Comparison of ENCODE assay signal across 29 cellular contexts in the genomic region with DNA sequence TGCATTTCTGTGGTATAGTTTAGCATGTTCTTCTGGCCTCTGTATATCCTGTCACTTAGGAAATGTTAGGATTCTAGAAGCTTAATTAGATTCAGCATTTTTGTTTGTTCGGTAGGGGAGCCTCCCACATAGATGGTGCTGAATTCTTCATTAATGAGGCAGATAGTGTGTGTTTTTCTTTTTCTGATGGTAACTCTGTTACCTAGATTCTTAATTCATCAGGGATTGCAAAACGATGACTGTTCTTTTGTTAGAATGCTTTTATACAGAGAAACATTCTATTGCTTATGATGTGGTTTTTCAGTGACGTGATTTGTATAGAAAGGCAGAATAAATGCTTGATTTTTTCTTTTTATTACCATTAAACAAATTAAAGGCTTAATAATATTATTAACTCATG. TPM values are rescaled to one million over a fixed set of nuclear protein-coding genes. Genes with fewer than 3 reads are reported as not detected.
DNase-seq lines count a peak whose midpoint lies in the region; ATAC-seq and TF ChIP-seq lines count a peak whose summit lies in the region.
"Had no signal": no experiment of that assay in that cellular context is flagged by ENCODE, and none has a peak within 500 bp of the region (broad histone marks: within the 10 kb centered on the region; RNA-seq: fewer than 3 reads in every experiment).

No MANE protein-coding gene starts in this region.

- H3K9me3 ChIP-seq in breast epithelium (peaks cover 13 to 17% of the 10 kb centered on the region in 2 donors), adipocyte (ENCODE audit: control insufficient read depth, low read length) (peaks cover 22% of the 10 kb centered on the region), smooth muscle cell (replicated peaks; ENCODE audit: low read depth) (peaks cover 9% of the 10 kb centered on the region)
- H3K9me3 ChIP-seq: pancreas, testis had no signal

- H3K27ac Mint-ChIP-seq in MCF 10A (ENCODE audit: low read depth, unreplicated experiment), result peak overlapping the region; percentile 35
- no peak overlapping the region for H3K27ac Mint-ChIP-seq in T-cell
- H3K27ac Mint-ChIP-seq: activated B cell treated with CpG ODN at 0.5 μM for 24 hours; T-helper 2 cell treated with Interferon-gamma antibody and Interleukin-4, amounts not matched to agents 5 μg/mL and 100 μg/mL, for 36 hours had no signal

- TF ChIP-seq POLR2A in breast epithelium (IDR thresholded peaks at IDR 0.05), result no peak

- peak overlapping the region; percentile 30 for H3K4me2 ChIP-seq in smooth muscle cell
- H3K4me2 ChIP-seq: KMS-11, SK-N-SH had no signal

- TF ChIP-seq CTCF in MCF 10A (IDR thresholded peaks at IDR 0.05; ENCODE audit: unreplicated experiment), result no peak
- TF ChIP-seq CTCF in breast epithelium (IDR thresholded peaks at IDR 0.05), result no peak
- TF ChIP-seq CTCF in fibroblast of mammary gland (conservative IDR thresholded peaks at IDR 0.05; ENCODE audit: control insufficient read depth, insufficient read depth, low read depth, low read length), result no peak
- no peak for TF ChIP-seq CTCF in smooth muscle cell (IDR thresholded peaks at IDR 0.05; ENCODE audit: borderline replicate concordance, insufficient read depth, poor library complexity, severe bottlenecking)

- 42% methylated on average over 3 of the region's 3 CpGs for WGBS in smooth muscle cell (ENCODE audit: low lambda C conversion rate)

- POLR2A ChIA-PET in MCF 10A (lab: Yijun Ruan, JAX), result interaction anchor here (0.7 kb wide), 1 partner anchor 600 kb away, joined by 3 read pairs; a partner anchor contains a TSS
- POLR2A ChIA-PET in T-cell (lab: Charles Lee), result no interaction called here

- ATAC-seq in HG03342 (IDR thresholded peaks at IDR 0.05; ENCODE audit: unreplicated experiment) (no peak), T-cell (replicated peaks in 1 of 4) (no peak)
- ATAC-seq: body of pancreas; naive thymus-derived CD8-positive, alpha-beta T cell; pancreas had no signal

- H3K4me3 ChIP-seq in breast epithelium (no peak overlapping the region), adipocyte (ENCODE audit: low read length) (no peak overlapping the region), fibroblast of mammary gland (ENCODE audit: control insufficient read depth, low read depth, low read length) (no peak overlapping the region), smooth muscle cell (no peak overlapping the region)
- H3K4me3 ChIP-seq: body of pancreas, pancreas, sigmoid colon, testis had no signal

- H3K27ac ChIP-seq in breast epithelium, result no peak overlapping the region
- H3K27ac ChIP-seq in smooth muscle cell (ENCODE audit: low read depth), result peak overlapping the region; percentile 57
- H3K27ac ChIP-seq: body of pancreas, KMS-11, pancreas, sigmoid colon, testis had no signal

- H3K9me3 Mint-ChIP-seq in MCF 10A (ENCODE audit: unreplicated experiment) (peaks cover 18% of the 10 kb centered on the region), T-cell (peaks cover 3 to 23% (median 20%) of the 10 kb centered on the region in 3 donors)

- peaks cover 69% of the 10 kb centered on the region for H3K79me2 ChIP-seq in smooth muscle cell (ENCODE audit: low read depth)

- H3K4me1 ChIP-seq in breast epithelium (peaks cover 5 to 7% of the 10 kb centered on the region in 2 donors), adipocyte (ENCODE audit: control insufficient read depth, insufficient read depth, low read length) (peaks cover 18% of the 10 kb centered on the region), smooth muscle cell (ENCODE audit: low read depth) (peaks cover 4% of the 10 kb centered on the region)

- BruUV-seq in MCF 10A (replicated peaks; lab: Mats Ljungman, UMichigan), result no TSS peak

- H3K36me3 ChIP-seq in breast epithelium (no peaks in the 10 kb centered on the region), adipocyte (ENCODE audit: control insufficient read depth, insufficient read depth, low read length, severe bottlenecking) (peaks cover 3% of the 10 kb centered on the region), smooth muscle cell (ENCODE audit: low read depth) (peaks cover 8% of the 10 kb centered on the region)
- H3K36me3 ChIP-seq: pancreas had no signal

- no peak overlapping the region for H3K9ac ChIP-seq in adipocyte (ENCODE audit: low read length)
- no peak overlapping the region for H3K9ac ChIP-seq in smooth muscle cell (ENCODE audit: low read depth)
- H3K9ac ChIP-seq: KMS-11, SK-N-SH had no signal

- CTCF ChIA-PET in MCF 10A (lab: Yijun Ruan, JAX), result interaction anchor here (0.8 kb wide), 1 partner anchor 1549 kb away, joined by 3 read pairs; no protein-coding TSS in a partner anchor
- CTCF ChIA-PET in T-cell (lab: Charles Lee), result interaction anchor here in 1 of 2 donors (0.7 kb wide), 1 partner anchor 16 kb away, joined by 4 read pairs; no protein-coding TSS in a partner anchor

- no peaks in the 10 kb centered on the region for H4K20me1 ChIP-seq in smooth muscle cell (ENCODE audit: low read depth)

- intact Hi-C loops in MCF 10A (cut with micrococcal nuclease), result no loop called here
- intact Hi-C loops in breast epithelium (cut with DNase I; ENCODE audit: low total_unique reads), result no loop called here

- H3K27me3 Mint-ChIP-seq in MCF 10A (ENCODE audit: insufficient read depth, unreplicated experiment) (no peaks in the 10 kb centered on the region), T-cell (no peaks in the 10 kb centered on the region)
- H3K27me3 Mint-ChIP-seq: activated B cell treated with CpG ODN at 0.5 μM for 24 hours; naive thymus-derived CD8-positive, alpha-beta T cell had no signal

- DNase-seq in MCF 10A (ENCODE audit: unreplicated experiment) (no peak), breast epithelium (ENCODE audit: low spot score in 2 of 2) (no peak), adipocyte (ENCODE audit: low read depth) (peak; percentile 52), fibroblast of mammary gland (ENCODE audit: low read depth) (peak; percentile 64), smooth muscle cell (lab: John Stamatoyannopoulos, UW; ENCODE audit: unreplicated experiment) (no peak), dermis blood vessel endothelial cell (no peak), T-cell (no peak)
- DNase-seq: ACHN; activated B cell treated with CpG ODN at 0.5 μM for 24 hours; activated CD4-positive, alpha-beta T cell treated with anti-CD3 and anti-CD28 coated beads, Interleukin-2, amount 50 U/mL, for 48 hours; activated naive CD4-positive, alpha-beta T cell; activated T-cell treated with anti-CD3 and anti-CD28 coated beads for 4 hours; body of pancreas; DMS79 treated with DMSO at 0.1 percent for 48 hours; H7; naive thymus-derived CD8-positive, alpha-beta T cell; NCI-H1048; NCI-H2029; NCI-H510A; pancreas; SK-N-SH; testis had no signal

- H3F3A ChIP-seq in smooth muscle cell (ENCODE audit: low read depth), result peaks cover 15% of the 10 kb centered on the region

- no peak overlapping the region for H2AFZ ChIP-seq in smooth muscle cell (ENCODE audit: low read depth)

- H3K4me1 Mint-ChIP-seq in MCF 10A (ENCODE audit: insufficient read depth, unreplicated experiment) (peaks cover 4% of the 10 kb centered on the region), T-cell (peaks cover 52 to 55% (median 54%) of the 10 kb centered on the region in 3 donors)

- peaks cover 23% of the 10 kb centered on the region for H3K36me3 Mint-ChIP-seq in MCF 10A (ENCODE audit: insufficient read depth, unreplicated experiment)
- H3K36me3 Mint-ChIP-seq in T-cell, result peaks cover 44% of the 10 kb centered on the region

- H3K4me3 Mint-ChIP-seq in MCF 10A (ENCODE audit: unreplicated experiment), result no peak overlapping the region
- H3K4me3 Mint-ChIP-seq in T-cell, result no peak overlapping the region
- H3K4me3 Mint-ChIP-seq: activated B cell treated with CpG ODN at 0.5 μM for 24 hours; T-helper 2 cell treated with Interferon-gamma antibody and Interleukin-4, amounts not matched to agents 5 μg/mL and 100 μg/mL, for 36 hours had no signal

- H3K27me3 ChIP-seq in breast epithelium (no peaks in the 10 kb centered on the region), adipocyte (replicated peaks; ENCODE audit: control insufficient read depth, insufficient read depth, low read length) (no peaks in the 10 kb centered on the region), smooth muscle cell (ENCODE audit: low read depth) (no peaks in the 10 kb centered on the region)
- H3K27me3 ChIP-seq: body of pancreas, pancreas, sigmoid colon, testis had no signal

RNA-seq across cellular contexts. Expression of a gene that starts 19.0 kb away (rescaled TPM):
- total RNA-seq in MCF 10A (2022) (38.2 and 41.5 TPM in 2 replicates), breast epithelium (10 to 100 TPM; 21.9 to 45.4 (median 32.4) TPM), smooth muscle cell (19.5 and 19.9 TPM in 2 replicates), dermis blood vessel endothelial cell (23.5 and 36.4 TPM in 2 replicates), T-cell (10 to 100 TPM; 57.1 to 81.9 (median 69.4) TPM)
- polyA plus RNA-seq in smooth muscle cell, result 11.5 and 19.5 TPM in 2 replicates

RNA-seq across cellular contexts. Expression of a gene that starts 33.9 kb away (rescaled TPM):
- total RNA-seq in MCF 10A (2022) (not detected in 2 replicates), breast epithelium (not detected), smooth muscle cell (not detected in 2 replicates), dermis blood vessel endothelial cell (not detected in 2 replicates), T-cell (under 1 TPM in 1 of 5 donors, not detected in 4; 0.20 TPM)
- not detected in 2 replicates for polyA plus RNA-seq in smooth muscle cell
- total RNA-seq: activated B cell treated with CpG ODN at 0.5 μM for 24 hours; body of pancreas; endothelial cell of umbilical vein; H7; HT-29; mesenteric fat pad; naive thymus-derived CD8-positive, alpha-beta T cell; pancreas; sigmoid colon; testis had no signal
- polyA plus RNA-seq: endothelial cell of umbilical vein; naive thymus-derived CD8-positive, alpha-beta T cell; sigmoid colon; SK-N-SH had no signal

Comparison
In these comparisons a context has a peak if more than half of its experiments do, and no peak if none do; other contexts are left out.
1. DNase-seq: peak in adipocyte (single experiment) and fibroblast of mammary gland (single experiment); none in MCF 10A (single experiment), breast epithelium (0 of 2), smooth muscle cell (single experiment), dermis blood vessel endothelial cell (single experiment) and T-cell (0 of 34).